Comparison of ENCODE assay signal across 15 cellular contexts in genomic region chr4:75655562-75655961, GRCh38. TPM values are rescaled to one million over a fixed set of nuclear protein-coding genes. Genes with fewer than 3 reads are reported as not detected.
DNase-seq lines count a peak whose midpoint lies in the region; ATAC-seq and TF ChIP-seq lines count a peak whose summit lies in the region.
"Had no signal": no experiment of that assay in that cellular context is flagged by ENCODE, and none has a peak within 500 bp of the region (broad histone marks: within the 10 kb centered on the region; RNA-seq: fewer than 3 reads in every experiment).

No MANE protein-coding gene starts in this region.

- ATAC-seq in CD4-positive, alpha-beta T cell (ENCODE audit: poor library complexity): peak; percentile 85
- peak; percentile 71 for ATAC-seq in GM18502 (IDR thresholded peaks at IDR 0.05; ENCODE audit: poor library complexity, unreplicated experiment)
- ATAC-seq: right lobe of liver had no signal

- CTCF ChIA-PET in CD4-positive, alpha-beta T cell (lab: Charles Lee): interaction anchor here (0.7 to 3.6 kb wide), 4 partner anchors 10 to 69 kb away, joined by 3 to 16 read pairs (median 3); partner anchors contain the start of gene USO1
- CTCF ChIA-PET in OCI-LY7 (lab: Charles Lee; ENCODE audit: unreplicated experiment): no interaction called here

- peaks cover 99% of the 10 kb centered on the region for H3K36me3 Mint-ChIP-seq in CD4-positive, alpha-beta T cell (ENCODE audit: low read depth)

- H3K9me3 ChIP-seq in CD4-positive, alpha-beta T cell (ENCODE audit: control insufficient read depth, low read length): no peaks in the 10 kb centered on the region
- no peaks in the 10 kb centered on the region for H3K9me3 ChIP-seq in OCI-LY7 (ENCODE audit: low read length)
- H3K9me3 ChIP-seq in effector memory CD4-positive, alpha-beta T cell (ENCODE audit: control insufficient read depth, low read length): no peaks in the 10 kb centered on the region
- no peaks in the 10 kb centered on the region for H3K9me3 ChIP-seq in GM23248 (ENCODE audit: low read depth)
- H3K9me3 ChIP-seq: right lobe of liver had no signal

- H3K36me3 ChIP-seq in OCI-LY7 (ENCODE audit: insufficient read depth, low read length) (peaks cover 100% of the 10 kb centered on the region), GM23248 (ENCODE audit: low read depth) (peaks cover 63% of the 10 kb centered on the region)
- H3K36me3 ChIP-seq in effector memory CD4-positive, alpha-beta T cell (ENCODE audit: control insufficient read depth, insufficient read depth, low read length): peaks cover 67% of the 10 kb centered on the region

- peaks cover 64% of the 10 kb centered on the region; the same call in 1 of the 2 replicates for H3K79me2 ChIP-seq in OCI-LY7 (ENCODE audit: insufficient read depth, low read depth, low read length)
- H3K79me2 ChIP-seq in GM23248 (ENCODE audit: insufficient read depth): peaks cover 99% of the 10 kb centered on the region

- H3K27ac Mint-ChIP-seq in CD4-positive, alpha-beta T cell: peak overlapping the region; percentile 78

- TF ChIP-seq CTCF in CD4-positive, alpha-beta T cell (IDR thresholded peaks at IDR 0.05): no peak
- no peak for TF ChIP-seq CTCF in OCI-LY7 (conservative IDR thresholded peaks at IDR 0.05; ENCODE audit: low read length)

- intact Hi-C loops in CD4-positive, alpha-beta T cell (cut with DNase I, micrococcal nuclease): loop anchor here (1.0 to 5.0 kb wide), 4 partner anchors 42 to 122 kb away; partner anchors contain the start of gene USO1 (in 1 of the 2)
- intact Hi-C loops in OCI-LY7 (cut with micrococcal nuclease; ENCODE audit: unreplicated experiment): loop anchor here (10.0 kb wide), 1 partner anchor 159 kb away; no protein-coding TSS in a partner anchor

- H3K9me3 Mint-ChIP-seq in CD4-positive, alpha-beta T cell: no peaks in the 10 kb centered on the region

- H2AFZ ChIP-seq in OCI-LY7 (ENCODE audit: low read length) (no peak overlapping the region), GM23248 (no peak overlapping the region)

- H3K4me3 ChIP-seq in OCI-LY7 (ENCODE audit: low read depth, low read length, poor library complexity, severe bottlenecking) (no peak overlapping the region), GM23248 (no peak overlapping the region)
- no peak overlapping the region for H3K4me3 ChIP-seq in effector memory CD4-positive, alpha-beta T cell (ENCODE audit: insufficient read depth, low read depth, low read length, poor library complexity, severe bottlenecking)
- H3K4me3 ChIP-seq: right lobe of liver had no signal

- H3K4me1 Mint-ChIP-seq in CD4-positive, alpha-beta T cell (ENCODE audit: low read depth): peaks cover 68% of the 10 kb centered on the region

- peaks cover 24% of the 10 kb centered on the region; the same call in 1 of the 2 replicates for H4K20me1 ChIP-seq in OCI-LY7 (ENCODE audit: insufficient read depth, low read length)
- peaks cover 4% of the 10 kb centered on the region; the same call in 1 of the 2 replicates for H4K20me1 ChIP-seq in GM23248 (ENCODE audit: insufficient read depth)

- H3K27ac ChIP-seq in CD4-positive, alpha-beta T cell (ENCODE audit: low read depth, low read length): peak overlapping the region; percentile 43
- H3K27ac ChIP-seq in OCI-LY7 (ENCODE audit: low read depth, low read length, poor library complexity, severe bottlenecking): no peak overlapping the region
- H3K27ac ChIP-seq in effector memory CD4-positive, alpha-beta T cell (ENCODE audit: insufficient read depth, low read length, poor library complexity, severe bottlenecking): peak overlapping the region; percentile 66
- no peak overlapping the region for H3K27ac ChIP-seq in GM23248
- H3K27ac ChIP-seq: right lobe of liver had no signal

- H3K4me1 ChIP-seq in OCI-LY7 (ENCODE audit: insufficient read depth, low read length, poor library complexity, severe bottlenecking) (peaks cover 16% of the 10 kb centered on the region), GM23248 (ENCODE audit: insufficient read depth) (peaks cover 17% of the 10 kb centered on the region)
- peaks cover 15% of the 10 kb centered on the region for H3K4me1 ChIP-seq in effector memory CD4-positive, alpha-beta T cell (ENCODE audit: control insufficient read depth, insufficient read depth, low read length, poor library complexity, severe bottlenecking)

- in situ Hi-C loops in GM23248 (cut with MboI): no loop called here

- no peaks in the 10 kb centered on the region for H3K27me3 ChIP-seq in CD4-positive, alpha-beta T cell (ENCODE audit: control insufficient read depth, insufficient read depth, low read length)
- no peaks in the 10 kb centered on the region for H3K27me3 ChIP-seq in effector memory CD4-positive, alpha-beta T cell (replicated peaks; ENCODE audit: control insufficient read depth, insufficient read depth, low read length, poor library complexity, severe bottlenecking)
- H3K27me3 ChIP-seq in GM23248 (replicated peaks; ENCODE audit: insufficient read depth): no peaks in the 10 kb centered on the region
- H3K27me3 ChIP-seq: right lobe of liver had no signal

- 93 to 96% methylated on average over 2 of the region's 2 CpGs for WGBS in GM23248 (ENCODE audit: low coverage in 1 of 2, low lambda C conversion rate in 2 of 2, missing lambda C conversion rate in 2 of 2), 2 experiments

- H3K4me3 Mint-ChIP-seq in CD4-positive, alpha-beta T cell: peak overlapping the region; percentile 42

- BruUV-seq in OCI-LY7 (replicated peaks; lab: Mats Ljungman, UMichigan): no TSS peak

- no peak for DNase-seq in CD4-positive, alpha-beta T cell
- DNase-seq in OCI-LY7 (ENCODE audit: low spot score): peak; percentile 8
- no peak for DNase-seq in effector memory CD4-positive, alpha-beta T cell
- no peak for DNase-seq in NCI-H2227 treated with DMSO at 0.1 percent for 48 hours (lab: John Stamatoyannopoulos, UW)
- no peak for DNase-seq in NCI-H82 (lab: John Stamatoyannopoulos, UW)
- no peak for DNase-seq in SHP77 treated with DMSO at 0.1 percent for 48 hours (lab: John Stamatoyannopoulos, UW)
- no peak for DNase-seq in GM23248
- DNase-seq: dermis blood vessel endothelial cell; H7; hippocampal formation; NCI-H2107; right lobe of liver; stimulated activated CD4-positive, alpha-beta T cell treated with anti-CD3 and anti-CD28 coated beads, Interleukin-4, amount 100 ng/mL, for 4 hours had no signal

- POLR2A ChIA-PET in CD4-positive, alpha-beta T cell (lab: Charles Lee): interaction anchor here (0.6 to 3.2 kb wide), 5 partner anchors 9 to 246 kb away, joined by 3 to 24 read pairs (median 3); partner anchors contain the start of genes CDKL2 and USO1
- POLR2A ChIA-PET in OCI-LY7 (lab: Charles Lee): interaction anchor here (0.6 to 2.1 kb wide), 7 partner anchors 9 to 1214 kb away, joined by 3 to 8 read pairs (median 3); partner anchors contain the start of gene G3BP2

- H3K9ac ChIP-seq in GM23248: no peak overlapping the region

- H3K27me3 Mint-ChIP-seq in CD4-positive, alpha-beta T cell: no peaks in the 10 kb centered on the region

- H3K9me2 ChIP-seq in OCI-LY7 (ENCODE audit: insufficient read depth, low read length) (no peaks in the 10 kb centered on the region), GM23248 (ENCODE audit: insufficient read depth) (no peaks in the 10 kb centered on the region)

- H3F3A ChIP-seq in GM23248 (ENCODE audit: insufficient read depth): peaks cover 13% of the 10 kb centered on the region; the same call in 1 of the 2 replicates

- H3K4me2 ChIP-seq in OCI-LY7 (ENCODE audit: low read length) (no peak overlapping the region), GM23248 (ENCODE audit: unreplicated experiment) (no peak overlapping the region)

RNA-seq across cellular contexts. Expression of gene G3BP2, which starts 17.6 kb away (rescaled TPM):
- total RNA-seq in CD4-positive, alpha-beta T cell: 100 to 1,000 TPM; 319 to 322 TPM
- total RNA-seq in OCI-LY7 (2014; rRNA removed; shearing (Covaris generic)): 55.9 and 56.7 TPM in 2 replicates
- total RNA-seq in OCI-LY7 (2022): 137 and 147 TPM in 2 replicates
- 129 and 133 TPM in 2 replicates for total RNA-seq in GM23248 (2014; rRNA removed; shearing (Covaris generic))
- polyA plus RNA-seq in GM23248 (2016; fragmentation: Nextera tagmentation; extraction: Ambion mirVana): 33.1 and 36.0 TPM in 2 replicates

RNA-seq across cellular contexts. Expression of gene CDKL2, which starts 25.2 kb away (rescaled TPM):
- total RNA-seq in CD4-positive, alpha-beta T cell: under 1 TPM; 0.38 to 0.92 TPM
- total RNA-seq in OCI-LY7 (2014; rRNA removed; shearing (Covaris generic)): 0.06 and 0.13 TPM in 2 replicates
- total RNA-seq in OCI-LY7 (2022): 0.15 and 0.19 TPM in 2 replicates
- not detected in 2 replicates for total RNA-seq in GM23248 (2014; rRNA removed; shearing (Covaris generic))
- polyA plus RNA-seq in GM23248 (2016; fragmentation: Nextera tagmentation; extraction: Ambion mirVana): not detected in 2 replicates
- total RNA-seq: HT1080 had no signal

Comparison
In these comparisons a context has a peak if more than half of its experiments do, and no peak if none do; other contexts are left out.
1. H3K27ac ChIP-seq: peak in CD4-positive, alpha-beta T cell (single experiment) and effector memory CD4-positive, alpha-beta T cell (single experiment); none in OCI-LY7 (single experiment) and GM23248 (single experiment).